Comparison of ENCODE assay signal across 1 cellular context in the genomic region with DNA sequence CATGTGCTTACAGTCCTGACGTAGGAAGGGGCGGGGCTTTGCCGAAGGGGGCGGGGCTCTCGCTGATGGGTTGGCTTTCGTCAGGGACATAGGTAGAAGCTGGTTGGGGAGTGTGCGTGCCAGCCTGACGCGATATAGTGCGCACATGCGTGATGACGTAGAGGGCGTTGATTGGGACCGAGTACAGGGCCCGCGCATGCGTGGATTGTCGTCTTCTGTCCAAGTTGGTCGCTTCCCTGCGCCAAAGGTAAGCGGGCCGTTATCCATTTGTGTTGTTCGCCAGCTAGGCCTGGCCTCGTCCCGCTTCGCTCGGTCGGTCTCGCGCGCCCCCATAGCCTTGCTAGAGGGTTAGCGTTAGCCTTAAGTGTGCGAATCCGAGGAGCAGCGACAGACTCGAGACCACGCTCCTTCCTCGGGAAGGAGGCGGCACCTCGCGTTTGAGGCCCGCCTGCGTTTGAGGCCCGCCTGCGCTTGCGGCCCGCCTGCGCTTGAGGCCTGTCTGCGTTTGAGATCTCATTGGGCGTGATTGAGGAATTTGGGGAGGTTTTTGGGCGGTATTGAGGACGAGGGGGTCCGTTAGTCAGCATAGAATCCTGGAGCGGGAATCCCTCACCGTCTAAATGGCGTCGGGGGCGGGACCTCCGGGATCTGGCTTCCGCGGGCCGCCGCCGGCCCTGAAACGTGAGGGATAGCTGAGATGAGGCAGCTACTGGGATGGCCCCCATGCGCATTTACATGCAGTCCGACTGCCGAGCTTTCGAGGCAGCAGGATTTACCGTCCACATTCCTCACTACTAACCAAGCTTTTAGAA.
TF ChIP-seq lines count a peak whose summit lies in the region.

A gene (plus strand): TSS at position 197 of the 812 bp plus-strand sequence. CDS start 710 bp downstream, outside the sequence.

TF ChIP-seq in neural cell, 6 proteins besides CTCF, POLR2A, EP300 and RAD21 (continued from another document):
- TF ChIP-seq, protein P1, sequence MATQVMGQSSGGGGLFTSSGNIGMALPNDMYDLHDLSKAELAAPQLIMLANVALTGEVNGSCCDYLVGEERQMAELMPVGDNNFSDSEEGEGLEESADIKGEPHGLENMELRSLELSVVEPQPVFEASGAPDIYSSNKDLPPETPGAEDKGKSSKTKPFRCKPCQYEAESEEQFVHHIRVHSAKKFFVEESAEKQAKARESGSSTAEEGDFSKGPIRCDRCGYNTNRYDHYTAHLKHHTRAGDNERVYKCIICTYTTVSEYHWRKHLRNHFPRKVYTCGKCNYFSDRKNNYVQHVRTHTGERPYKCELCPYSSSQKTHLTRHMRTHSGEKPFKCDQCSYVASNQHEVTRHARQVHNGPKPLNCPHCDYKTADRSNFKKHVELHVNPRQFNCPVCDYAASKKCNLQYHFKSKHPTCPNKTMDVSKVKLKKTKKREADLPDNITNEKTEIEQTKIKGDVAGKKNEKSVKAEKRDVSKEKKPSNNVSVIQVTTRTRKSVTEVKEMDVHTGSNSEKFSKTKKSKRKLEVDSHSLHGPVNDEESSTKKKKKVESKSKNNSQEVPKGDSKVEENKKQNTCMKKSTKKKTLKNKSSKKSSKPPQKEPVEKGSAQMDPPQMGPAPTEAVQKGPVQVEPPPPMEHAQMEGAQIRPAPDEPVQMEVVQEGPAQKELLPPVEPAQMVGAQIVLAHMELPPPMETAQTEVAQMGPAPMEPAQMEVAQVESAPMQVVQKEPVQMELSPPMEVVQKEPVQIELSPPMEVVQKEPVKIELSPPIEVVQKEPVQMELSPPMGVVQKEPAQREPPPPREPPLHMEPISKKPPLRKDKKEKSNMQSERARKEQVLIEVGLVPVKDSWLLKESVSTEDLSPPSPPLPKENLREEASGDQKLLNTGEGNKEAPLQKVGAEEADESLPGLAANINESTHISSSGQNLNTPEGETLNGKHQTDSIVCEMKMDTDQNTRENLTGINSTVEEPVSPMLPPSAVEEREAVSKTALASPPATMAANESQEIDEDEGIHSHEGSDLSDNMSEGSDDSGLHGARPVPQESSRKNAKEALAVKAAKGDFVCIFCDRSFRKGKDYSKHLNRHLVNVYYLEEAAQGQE (IDR thresholded peaks at IDR 0.05; ENCODE audit: borderline replicate concordance): peak; percentile 94
- TF ChIP-seq MXI1 (conservative IDR thresholded peaks at IDR 0.05; ENCODE audit: poor library complexity, severe bottlenecking): peak; percentile 90
